Comparison of ENCODE assay signal across 8 cellular contexts in genomic region chr14:89767861-89768268, GRCh38.
DNase-seq lines count a peak whose midpoint lies in the region; ATAC-seq and TF ChIP-seq lines count a peak whose summit lies in the region.

No MANE protein-coding gene starts in this region.

- peak overlapping the region; percentile 64 for H2BK20ac ChIP-seq in IMR-90 (ENCODE audit: low read depth, low read length)

- peak overlapping the region; percentile 67; the same call in 1 of the 2 replicates for H3K18ac ChIP-seq in IMR-90 (ENCODE audit: low read depth, low read length)

- peak overlapping the region; percentile 23 for H2AK5ac ChIP-seq in IMR-90 (ENCODE audit: low read depth, low read length)

- peak overlapping the region; percentile 75; the same call in 1 of the 2 replicates for H2BK120ac ChIP-seq in IMR-90 (ENCODE audit: low read depth, low read length)

- H3K79me1 ChIP-seq in IMR-90 (ENCODE audit: low read depth in 1 of 2, low read length in 2 of 2): 0 out of 4 replicates have a peak, but pooled peaks cover 0 to 8% of the 10 kb centered on the region in 2 experiments

- H3K4me3 ChIP-seq in IMR-90 (ENCODE audit: insufficient read depth, low read depth, low read length) (no peak overlapping the region), uterus (no peak overlapping the region)

- CTCF ChIA-PET in IMR-90 (lab: Yijun Ruan, JAX): no interaction called here

- no peaks in the 10 kb centered on the region for H3K9me3 ChIP-seq in IMR-90 (ENCODE audit: control insufficient read depth, insufficient read depth, low read length)
- no peaks in the 10 kb centered on the region for H3K9me3 ChIP-seq in uterus

- H4K5ac ChIP-seq in IMR-90 (ENCODE audit: low read depth, low read length): no peak overlapping the region

- H3K4me1 ChIP-seq in IMR-90 (ENCODE audit: control insufficient read depth, insufficient read depth, low read length) (peaks cover 13% of the 10 kb centered on the region), uterus (no peaks in the 10 kb centered on the region)

- no peaks in the 10 kb centered on the region for H4K20me1 ChIP-seq in IMR-90 (ENCODE audit: insufficient read depth, low read length)

- ATAC-seq in GM21526 (IDR thresholded peaks at IDR 0.05; ENCODE audit: low FRiP score, unreplicated experiment) (peak; percentile 64), IMR-90 (ENCODE audit: low read depth) (peak; percentile 54)

- in situ Hi-C loops in IMR-90 (cut with MboI; ENCODE audit: low sequenced_read_pairs): loop anchor here (25.0 kb wide), 1 partner anchor 731 kb away; no protein-coding TSS in a partner anchor

- no peak overlapping the region for H3K56ac ChIP-seq in IMR-90 (ENCODE audit: extremely low read depth, insufficient read depth, low read length)

- POLR2A ChIA-PET in IMR-90 (lab: Charles Lee; ENCODE audit: unreplicated experiment): no interaction called here

- H3K27ac ChIP-seq in IMR-90 (ENCODE audit: insufficient read depth, low read length) (no peak overlapping the region), uterus (no peak overlapping the region)

- H3K9me1 ChIP-seq in IMR-90 (ENCODE audit: insufficient read depth, low read length): peaks cover 13% of the 10 kb centered on the region

- H3K9ac ChIP-seq in IMR-90 (ENCODE audit: low read depth, low read length): no peak overlapping the region

- DNase-seq in EH (ENCODE audit: low read depth): peak; percentile 67
- DNase-seq in IMR-90: peak; percentile 63
- DNase-seq in SW480 (ENCODE audit: low spot score): peak; percentile 56
- peak; percentile 64 for DNase-seq in amniotic epithelial cell (ENCODE audit: low read depth)
- DNase-seq in iPS-NIHi11 (ENCODE audit: low spot score): peak; percentile 63
- peak; percentile 41 to 68 for DNase-seq in stimulated activated CD4-positive, alpha-beta T cell treated with anti-CD3 and anti-CD28 coated beads, Interleukin-4, amount 100 ng/mL, for 4 hours
- no peak for DNase-seq in uterus

- H4K91ac ChIP-seq in IMR-90 (ENCODE audit: insufficient read depth, low read depth, low read length): peak overlapping the region; percentile 45; the same call in 1 of the 2 replicates

- no peaks in the 10 kb centered on the region for H3K27me3 ChIP-seq in IMR-90 (ENCODE audit: control insufficient read depth, insufficient read depth, low read length)
- no peaks in the 10 kb centered on the region for H3K27me3 ChIP-seq in uterus

- H3K23ac ChIP-seq in IMR-90 (ENCODE audit: low read depth, low read length): no peak overlapping the region

- WGBS in IMR-90 (ENCODE audit: extremely low coverage in 2 of 2, insufficient read length in 1 of 2), 2 experiments: no CpG with 5 or more reads among the region's 4 CpGs

- H2BK15ac ChIP-seq in IMR-90 (ENCODE audit: low read depth, low read length): peak overlapping the region; percentile 88; the same call in 2 of the 3 replicates

- H3K4ac ChIP-seq in IMR-90 (ENCODE audit: low read depth, low read length): peak overlapping the region; percentile 42; the same call in 1 of the 2 replicates

- intact Hi-C loops in IMR-90 (cut with micrococcal nuclease): loop anchor here (1.0 to 5.0 kb wide), 3 partner anchors 79 to 728 kb away; partner anchors contain the start of gene FOXN3
- intact Hi-C loops in uterus (cut with DNase I; ENCODE audit: low total_unique reads): no loop called here

- no peak overlapping the region for H3K4me2 ChIP-seq in IMR-90 (ENCODE audit: low read depth, low read length)

- no TSS peak for BruUV-seq in IMR-90 (replicated peaks; lab: Mats Ljungman, UMichigan)

- TF ChIP-seq CTCF in IMR-90 (conservative IDR thresholded peaks at IDR 0.05; ENCODE audit: low read depth, low read length) (peak; percentile 62), uterus (IDR thresholded peaks at IDR 0.05) (peak in 1 of 4 experiments; percentile 30)

- no peak overlapping the region for H2BK5ac ChIP-seq in IMR-90 (ENCODE audit: low read depth, low read length, poor library complexity, severe bottlenecking)

- no peak overlapping the region for H2AK9ac ChIP-seq in IMR-90 (replicated peaks; ENCODE audit: low read depth, low read length, poor library complexity)

- dilution Hi-C loops in IMR-90 (cut with HindIII; ENCODE audit: low sequenced_read_pairs, unreplicated experiment): no loop called here

- peak; percentile 88 for TF ChIP-seq RAD21 in IMR-90 (IDR thresholded peaks at IDR 0.05; ENCODE audit: low read length)

- no peak for TF ChIP-seq POLR2A in IMR-90 (IDR thresholded peaks at IDR 0.05; ENCODE audit: low read depth, low read length)
- no peak for TF ChIP-seq POLR2A in uterus (IDR thresholded peaks at IDR 0.05)

- no peak overlapping the region for H2AFZ ChIP-seq in IMR-90 (replicated peaks; ENCODE audit: low read length, poor library complexity)

- peak overlapping the region in 1 of 2 experiments; percentile 36; a peak in 1 of 4 replicates for H4K8ac ChIP-seq in IMR-90 (ENCODE audit: low read depth in 2 of 2, low read length in 2 of 2)

- H3K36me3 ChIP-seq in IMR-90 (ENCODE audit: control insufficient read depth, insufficient read depth, low read length) (no peaks in the 10 kb centered on the region), uterus (no peaks in the 10 kb centered on the region)

- peak overlapping the region; percentile 47; the same call in 1 of the 2 replicates for H3K14ac ChIP-seq in IMR-90 (replicated peaks; ENCODE audit: low read depth, low read length)

TF ChIP-seq in IMR-90, 13 proteins besides CTCF, POLR2A, EP300 and RAD21:
- TF ChIP-seq MXI1 (IDR thresholded peaks at IDR 0.05; ENCODE audit: borderline replicate concordance, low read depth, low read length) (no peak), CHD1 (IDR thresholded peaks at IDR 0.05; ENCODE audit: low read depth, low read length) (no peak), SMC3 (IDR thresholded peaks at IDR 0.05; ENCODE audit: low read depth, low read length) (peak; percentile 80), RFX5 (IDR thresholded peaks at IDR 0.05; ENCODE audit: low read depth, low read length) (no peak), MAFK (IDR thresholded peaks at IDR 0.05; ENCODE audit: low read depth, low read length) (no peak), MAZ (IDR thresholded peaks at IDR 0.05; ENCODE audit: borderline replicate concordance, low read depth, low read length) (no peak), CEBPB (IDR thresholded peaks at IDR 0.05; ENCODE audit: low read depth, low read length) (no peak)

Comparison
In these comparisons a context has a peak if more than half of its experiments do, and no peak if none do; other contexts are left out.
1. DNase-seq: peak in EH (single experiment), IMR-90 (single experiment), SW480 (single experiment), amniotic epithelial cell (single experiment), iPS-NIHi11 (single experiment) and stimulated activated CD4-positive, alpha-beta T cell treated with anti-CD3 and anti-CD28 coated beads, Interleukin-4, amount 100 ng/mL, for 4 hours (2 of 2); none in uterus (0 of 2).